ENCODE assay signal across 1 cellular context in the genomic region with DNA sequence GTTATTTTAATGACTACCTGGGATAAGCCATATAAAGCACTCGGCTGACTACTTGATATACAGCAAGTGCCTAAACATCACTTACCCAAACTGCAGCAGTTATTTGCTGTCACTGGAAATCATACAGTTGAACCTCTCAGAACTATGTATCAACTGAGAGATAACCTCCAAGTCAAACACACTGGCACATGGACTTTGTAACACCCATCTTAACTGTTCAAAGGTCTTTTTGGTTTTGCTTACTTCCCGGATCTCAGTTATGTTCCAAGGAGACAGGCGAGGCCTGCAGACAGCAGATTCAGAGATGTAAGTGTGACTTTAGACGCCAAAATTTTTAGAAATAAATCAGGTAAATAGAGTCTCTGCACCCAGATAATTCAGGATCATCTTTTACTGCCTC.
TF ChIP-seq lines count a peak whose summit lies in the region.

No MANE protein-coding gene starts in this region.

TF ChIP-seq in endothelial cell of umbilical vein, 7 proteins besides CTCF, POLR2A, EP300 and RAD21 (continued from another document):
- TF ChIP-seq POLR2AphosphoS5 (IDR thresholded peaks at IDR 0.05; ENCODE audit: insufficient read depth, low read depth, low read length) (no peak), GATA2 (IDR thresholded peaks at IDR 0.05; ENCODE audit: insufficient read depth, insufficient read length, low read depth, low read length) (no peak)
- TF ChIP-seq, protein P1, sequence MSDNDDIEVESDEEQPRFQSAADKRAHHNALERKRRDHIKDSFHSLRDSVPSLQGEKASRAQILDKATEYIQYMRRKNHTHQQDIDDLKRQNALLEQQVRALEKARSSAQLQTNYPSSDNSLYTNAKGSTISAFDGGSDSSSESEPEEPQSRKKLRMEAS (IDR thresholded peaks at IDR 0.05; ENCODE audit: insufficient read depth, insufficient read length), result no peak
TF ChIP-seq in endothelial cell of umbilical vein: peak in this region for 0.
